ENCODE assay signal across 8 cellular contexts in genomic region chr14:67067070-67067819, GRCh38.
DNase-seq lines count a peak whose midpoint lies in the region; ATAC-seq and TF ChIP-seq lines count a peak whose summit lies in the region.
"Not testable (repeated sequence)": the region's sequence is repeated elsewhere in the genome, so short reads cannot be mapped to it uniquely, and the experiment has no call there.

No MANE protein-coding gene starts in this region.

- H3K9me3 Mint-ChIP-seq in naive thymus-derived CD4-positive, alpha-beta T cell: peaks cover 0 to 26% (median 13%) of the 10 kb centered on the region in 11 donors

- H3K27ac ChIP-seq in 22Rv1: peak overlapping the region; percentile 18; the same call in 1 of the 2 replicates
- peak overlapping the region; percentile 86 for H3K27ac ChIP-seq in cardiac muscle cell
- not testable (repeated sequence) for H3K27ac ChIP-seq in naive thymus-derived CD4-positive, alpha-beta T cell (ENCODE audit: low read depth, low read length)

- not testable (repeated sequence) for H3K9me3 ChIP-seq in cardiac muscle cell (ENCODE audit: low read depth); naive thymus-derived CD4-positive, alpha-beta T cell (ENCODE audit: control insufficient read depth in 2 of 3, low read length in 3 of 3)

- H3K4me1 ChIP-seq in cardiac muscle cell (ENCODE audit: low read depth): peaks cover 20% of the 10 kb centered on the region
- H3K4me1 ChIP-seq in naive thymus-derived CD4-positive, alpha-beta T cell (ENCODE audit: control insufficient read depth in 2 of 2, insufficient read depth in 2 of 2, low read length in 2 of 2): not testable (repeated sequence)

- H3K4me1 Mint-ChIP-seq in naive thymus-derived CD4-positive, alpha-beta T cell: peaks cover 2 to 25% (median 11%) of the 10 kb centered on the region in 7 donors

- not testable (repeated sequence) for TF ChIP-seq CTCF in 22Rv1 (IDR thresholded peaks at IDR 0.05); cardiac muscle cell (IDR thresholded peaks at IDR 0.05; ENCODE audit: low read depth, low read length)

- intact Hi-C loops in naive thymus-derived CD4-positive, alpha-beta T cell (cut with micrococcal nuclease): not testable (repeated sequence)

- DNase-seq in DMS53 treated with DMSO at 0.1 percent for 48 hours (lab: John Stamatoyannopoulos, UW; ENCODE audit: unreplicated experiment) (peak; percentile 23), M059J (ENCODE audit: low read depth) (peak; percentile 20), NCI-H748 (lab: John Stamatoyannopoulos, UW; ENCODE audit: unreplicated experiment) (peak; percentile 64), SIG-M5 treated with dmso at 0.1 percent for 504 hours (lab: John Stamatoyannopoulos, UW; ENCODE audit: unreplicated experiment) (peak; percentile 15)
- DNase-seq in activated effector memory CD4-positive, alpha-beta T cell treated with anti-CD3 and anti-CD28 coated beads, Interleukin-2, amount 50 U/mL, for 16 hours: peak; percentile 63
- DNase-seq in cardiac muscle cell (ENCODE audit: low read depth in 1 of 2, low spot score in 1 of 2): not testable (repeated sequence)
- DNase-seq in naive thymus-derived CD4-positive, alpha-beta T cell: peak in 5 of 9 donors; percentile 1 to 25 (median 9)

- not testable (repeated sequence) for H3K36me3 ChIP-seq in cardiac muscle cell; naive thymus-derived CD4-positive, alpha-beta T cell (ENCODE audit: control insufficient read depth in 2 of 3, insufficient read depth in 3 of 3, low read length in 3 of 3)

- CTCF ChIA-PET in naive thymus-derived CD4-positive, alpha-beta T cell (lab: Charles Lee): not testable (repeated sequence)

- not testable (repeated sequence) for ATAC-seq in naive thymus-derived CD4-positive, alpha-beta T cell

- peaks cover 19 to 53% (median 41%) of the 10 kb centered on the region in 5 donors for H3K36me3 Mint-ChIP-seq in naive thymus-derived CD4-positive, alpha-beta T cell

- H3K4me3 ChIP-seq in cardiac muscle cell; naive thymus-derived CD4-positive, alpha-beta T cell (ENCODE audit: low read length): not testable (repeated sequence)

- POLR2A ChIA-PET in naive thymus-derived CD4-positive, alpha-beta T cell (lab: Charles Lee): not testable (repeated sequence)

- H3K27ac Mint-ChIP-seq in naive thymus-derived CD4-positive, alpha-beta T cell: not testable (repeated sequence)

- H3K4me3 Mint-ChIP-seq in naive thymus-derived CD4-positive, alpha-beta T cell: peak overlapping the region in 2 of 10 donors; percentile 11 to 48

- H3K27me3 Mint-ChIP-seq in naive thymus-derived CD4-positive, alpha-beta T cell: not testable (repeated sequence)

- not testable (repeated sequence) for H3K27me3 ChIP-seq in cardiac muscle cell; naive thymus-derived CD4-positive, alpha-beta T cell (ENCODE audit: control insufficient read depth in 2 of 2, insufficient read depth in 2 of 2, low read length in 2 of 2)
